In the genomic region with DNA sequence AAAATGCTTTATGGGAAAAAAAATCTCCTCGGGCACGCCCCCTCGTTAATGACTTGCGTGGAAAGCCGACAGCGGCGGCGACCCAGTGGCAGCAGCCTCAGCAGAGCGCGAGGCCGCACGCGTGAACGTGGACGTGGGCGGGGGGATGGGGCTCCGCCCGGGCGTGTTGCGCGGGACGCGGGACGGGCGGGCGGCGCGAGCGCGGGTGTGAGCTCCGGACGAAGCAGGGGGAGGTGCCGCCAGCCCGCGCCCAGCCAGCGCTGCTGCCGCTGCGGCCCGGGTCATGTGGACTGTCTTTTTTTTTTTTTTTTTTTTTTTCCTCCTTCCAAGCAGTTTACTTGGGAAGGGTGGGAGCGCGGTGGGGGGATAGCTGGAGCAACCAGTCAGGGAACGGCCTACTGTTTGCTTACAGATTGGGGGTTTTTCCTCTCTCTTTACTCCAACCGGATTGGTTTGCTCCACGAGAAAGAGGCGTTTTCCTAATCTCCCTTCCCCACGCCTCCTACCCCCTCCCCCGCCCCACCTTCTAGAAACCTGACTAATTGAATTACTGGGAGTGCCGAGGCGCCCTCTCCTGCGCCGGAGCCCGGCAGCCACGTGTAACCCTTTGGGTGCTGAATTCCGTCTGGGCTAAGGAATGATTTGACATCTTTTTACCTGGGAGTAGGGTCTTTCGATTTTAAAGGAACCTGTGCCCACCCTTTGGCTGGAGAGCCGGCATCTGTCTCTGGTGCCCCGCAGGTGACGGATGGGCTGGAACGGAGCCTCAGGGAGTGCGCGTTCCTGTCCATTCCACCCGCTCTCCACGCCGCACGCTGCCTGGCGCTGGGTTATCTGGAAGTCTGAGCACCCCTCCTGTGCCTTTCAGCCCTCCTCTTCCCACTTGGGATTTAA, we compare ENCODE assay signal across 8 cellular contexts. TPM values are rescaled to one million over a fixed set of nuclear protein-coding genes. Genes with fewer than 3 reads are reported as not detected.
A peak's percentile ranks its signal among the peaks of the same experiment; 100 is the strongest.
DNase-seq lines count a peak whose midpoint lies in the region; ATAC-seq and TF ChIP-seq lines count a peak whose summit lies in the region.

No MANE protein-coding gene starts in this region.

- peaks cover 0 to 15% of the 10 kb centered on the region in 2 donors for H3K4me1 ChIP-seq in lung (ENCODE audit: control insufficient read depth in 2 of 2, insufficient read depth in 2 of 2, low read length in 2 of 2)

- peaks cover 6% of the 10 kb centered on the region for H3K27me3 ChIP-seq in lung (ENCODE audit: control insufficient read depth, insufficient read depth)

- CTCF ChIA-PET in AG04449 (lab: Yijun Ruan, JAX), result no interaction called here

- no peaks in the 10 kb centered on the region for H3K36me3 ChIP-seq in lung (ENCODE audit: control insufficient read depth in 2 of 2, insufficient read depth in 2 of 2, low read length in 2 of 2)

- WGBS in lung, 2 donors, result 1% methylated on average over 46 to 66 of the region's 66 CpGs

- TF ChIP-seq CTCF in AG04449 (IDR thresholded peaks at IDR 0.05; ENCODE audit: insufficient read depth, low read length, missing control alignments) (no peak), GM13976 (IDR thresholded peaks at IDR 0.05; ENCODE audit: borderline replicate concordance, control extremely low read depth, extremely low read depth, insufficient read depth, missing control alignments) (no peak), WI38 (IDR thresholded peaks at IDR 0.05; ENCODE audit: low read depth, low read length) (no peak), lung (IDR thresholded peaks at IDR 0.05; ENCODE audit: control extremely low read depth, extremely low read depth) (no peak)

- in situ Hi-C loops in GM13976 (cut with MboI; ENCODE audit: low sequenced_read_pairs, unreplicated experiment), result no loop called here

- no peaks in the 10 kb centered on the region for H3K9me3 ChIP-seq in lung (ENCODE audit: control insufficient read depth in 2 of 2, insufficient read depth in 1 of 2, low read length in 1 of 2)

- H3K4me3 ChIP-seq in AG04449 (ENCODE audit: low read depth, low read length) (peak overlapping the region; percentile 63), WI38 (ENCODE audit: low read depth, low read length) (peak overlapping the region; percentile 68), lung (peak overlapping the region; percentile 49)

- DNase-seq in AG04449 (ENCODE audit: low read depth, low spot score) (peak; percentile 51), GM13976 (ENCODE audit: low spot score) (peak; percentile 74), NCI-H1930 (lab: John Stamatoyannopoulos, UW) (peak; percentile 67 to 83), epidermal melanocyte (ENCODE audit: insufficient read length, low spot score) (peak; percentile 51), lung (ENCODE audit: low spot score) (peak; percentile 83), stromal cell of bone marrow (ENCODE audit: low read depth) (peak; percentile 93)

- ATAC-seq in lung (ENCODE audit: insufficient read depth, low FRiP score) (peak; percentile 68), GM18858 (IDR thresholded peaks at IDR 0.05; ENCODE audit: unreplicated experiment) (no peak)

- peak overlapping the region; percentile 60 to 80 for H3K27ac ChIP-seq in lung (ENCODE audit: low read depth in 1 of 2, low read length in 1 of 2)

- POLR2A ChIA-PET in AG04449 (lab: Yijun Ruan, JAX), result interaction anchor here (0.7 kb wide), 1 partner anchor 201 kb away, joined by 4 read pairs; no protein-coding TSS in a partner anchor

RNA-seq across cellular contexts. Expression of a gene that starts 1.7 kb away (rescaled TPM):
- 10 to 100 TPM; 12.4 to 18.4 TPM for total RNA-seq in lung
- polyA plus RNA-seq in lung, result 1 to 10 TPM; 2.1 to 3.2 TPM
